17 cellular contexts compared by ENCODE assay signal in the genomic region with DNA sequence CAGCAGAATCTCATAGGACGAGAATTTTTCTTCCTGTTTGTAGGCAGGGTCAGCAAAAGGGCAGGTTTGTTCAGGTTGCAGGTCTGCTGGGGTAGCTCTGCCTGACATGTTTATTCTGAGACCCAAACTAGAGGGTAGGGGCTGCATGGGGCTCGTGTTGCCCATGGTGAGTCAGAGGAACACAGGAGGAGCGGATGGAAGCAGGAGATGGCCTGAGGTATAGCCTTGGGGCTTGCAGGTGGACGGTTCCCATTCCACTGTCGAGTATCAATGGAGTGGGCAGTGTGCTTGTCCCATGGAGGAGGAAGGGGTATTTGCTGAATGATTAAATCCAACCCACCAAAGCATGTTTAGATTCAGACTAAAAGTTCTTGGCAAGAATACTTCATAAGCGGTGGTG.
"Had no signal": no experiment of that assay in that cellular context is flagged by ENCODE, and none has a peak within 500 bp of the region (broad histone marks: within the 10 kb centered on the region; RNA-seq: fewer than 3 reads in every experiment).

No MANE protein-coding gene starts in this region.

- H3K27ac ChIP-seq: epithelial cell of prostate, gastroesophageal sphincter, heart left ventricle, lower lobe of right lung, ovary, upper lobe of right lung had no signal

- H3K4me3 ChIP-seq: gastroesophageal sphincter, heart left ventricle, lower lobe of right lung, ovary, upper lobe of right lung had no signal

- H3K36me3 ChIP-seq: gastroesophageal sphincter, heart left ventricle, lower lobe of right lung, ovary, upper lobe of right lung had no signal

- H3K27me3 Mint-ChIP-seq: naive thymus-derived CD8-positive, alpha-beta T cell had no signal

- H3K27ac Mint-ChIP-seq: activated naive CD4-positive, alpha-beta T cell treated with anti-CD3 and anti-CD28 coated beads, Interleukin-2, amount 50 U/mL, for 72 hours; WTC11 had no signal

- H3K27me3 ChIP-seq: gastroesophageal sphincter, ovary, upper lobe of right lung had no signal

- H3K4me3 Mint-ChIP-seq: WTC11 had no signal

- H3K9me3 Mint-ChIP-seq: activated naive CD4-positive, alpha-beta T cell treated with anti-CD3 and anti-CD28 coated beads, Interleukin-2, amount 50 U/mL, for 72 hours; naive thymus-derived CD8-positive, alpha-beta T cell had no signal

- H3K36me3 Mint-ChIP-seq: WTC11 had no signal

- DNase-seq: activated gamma-delta T cell treated with Interleukin-2 at 50 U/mL for 16 hours; activated T-cell treated with anti-CD3 and anti-CD28 coated beads, Interleukin-2, amount 50 U/mL, for 1 hour; cortex of kidney; heart left ventricle; lower lobe of right lung; naive thymus-derived CD8-positive, alpha-beta T cell; ovary; right cardiac atrium; stimulated activated CD4-positive, alpha-beta T cell treated with anti-CD3 and anti-CD28 coated beads, Interleukin-4, amount 100 ng/mL, for 24 hours; stimulated activated naive CD4-positive, alpha-beta T cell treated with Interleukin-2 at 50 U/mL for 16 hours; T-helper 9 cell; upper lobe of right lung had no signal

- H3K4me1 Mint-ChIP-seq: WTC11 had no signal

- H3K9me3 ChIP-seq: gastroesophageal sphincter, lower lobe of right lung, ovary, upper lobe of right lung had no signal

- H3K4me1 ChIP-seq: heart left ventricle, lower lobe of right lung, upper lobe of right lung had no signal

- ATAC-seq: activated naive CD4-positive, alpha-beta T cell treated with anti-CD3 and anti-CD28 coated beads, Interleukin-2, amount 50 U/mL, for 72 hours; gastroesophageal sphincter; heart left ventricle; left lobe of liver; lower lobe of right lung; naive thymus-derived CD8-positive, alpha-beta T cell; right cardiac atrium; upper lobe of right lung; WTC11 had no signal
